ENCODE assay signal across 17 cellular contexts in genomic region chr19:40507892-40508291, GRCh38. TPM values are rescaled to one million over a fixed set of nuclear protein-coding genes. Genes with fewer than 3 reads are reported as not detected.
DNase-seq lines count a peak whose midpoint lies in the region; ATAC-seq, FAIRE-seq and TF ChIP-seq lines count a peak whose summit lies in the region.
"Had no signal": no experiment of that assay in that cellular context is flagged by ENCODE, and none has a peak within 500 bp of the region (broad histone marks: within the 10 kb centered on the region; RNA-seq: fewer than 3 reads in every experiment).

No MANE protein-coding gene starts in this region.

- H3K36me3 ChIP-seq in GM23338 (ENCODE audit: insufficient read depth), result no peaks in the 10 kb centered on the region
- H3K36me3 ChIP-seq in K562 (ENCODE audit: control insufficient read depth, insufficient read depth, low read length), result no peaks in the 10 kb centered on the region
- H3K36me3 ChIP-seq in mesendoderm (ENCODE audit: control insufficient read depth, insufficient read depth, low read length), result no peaks in the 10 kb centered on the region
- H3K36me3 ChIP-seq: BLaER1 had no signal

- POLR2A ChIA-PET in K562 (lab: Yijun Ruan, JAX), result interaction anchor here (1.9 kb wide), 1 partner anchor 9 kb away, joined by 5 read pairs; no protein-coding TSS in a partner anchor

- H3K9ac ChIP-seq in K562 (ENCODE audit: insufficient read depth in 1 of 2, low read depth in 2 of 2, low read length in 2 of 2), result no peak overlapping the region
- no peak overlapping the region for H3K9ac ChIP-seq in mesendoderm (ENCODE audit: low read length)
- H3K9ac ChIP-seq: BLaER1 had no signal

- CTCF ChIA-PET in K562 (lab: Yijun Ruan, JAX; ENCODE audit: low intra/inter-chr PET ratio), result no interaction called here

- H4K20me1 ChIP-seq in GM23338 (replicated peaks; ENCODE audit: insufficient read depth) (no peaks in the 10 kb centered on the region), K562 (replicated peaks; ENCODE audit: control insufficient read depth, insufficient read depth, low read length) (no peaks in the 10 kb centered on the region)
- H4K20me1 ChIP-seq: BLaER1 had no signal

- DNase-seq in GM23338 (ENCODE audit: low spot score) (peak; percentile 37), OCI-M1 (lab: John Stamatoyannopoulos, UW) (peak; percentile 31), K562 (ENCODE audit: extremely low read depth in 1 of 4, low spot score in 3 of 4) (peak in 3 of 4 experiments; percentile 32 to 48 (median 34)), mesendoderm (peak; percentile 34), activated gamma-delta T cell treated with Interleukin-2 at 50 U/mL for 16 hours (no peak)
- DNase-seq: 8988T; Calu3; CD8-positive, alpha-beta T cell; DMS79 treated with DMSO at 0.1 percent for 48 hours; Kasumi-1 had no signal

- no peak overlapping the region for H3K23ac ChIP-seq in mesendoderm (ENCODE audit: low read length)

- no peak overlapping the region for H3K27ac Mint-ChIP-seq in GM23338
- H3K27ac Mint-ChIP-seq: CD8-positive, alpha-beta T cell had no signal

- H2BK15ac ChIP-seq in mesendoderm (replicated peaks; ENCODE audit: low read depth), result no peak overlapping the region

- no peaks in the 10 kb centered on the region for H3K9me1 ChIP-seq in K562 (ENCODE audit: control insufficient read depth, insufficient read depth, low read length)

- H3K27ac ChIP-seq in GM23338 (ENCODE audit: low read depth) (no peak overlapping the region), K562 (ENCODE audit: extremely low read depth, low read depth, low read length) (no peak overlapping the region), mesendoderm (ENCODE audit: low read depth, low read length) (no peak overlapping the region)
- H3K27ac ChIP-seq: BLaER1 had no signal

- WGBS in K562 (ENCODE audit: insufficient coverage, low coverage, missing lambda C conversion rate), result 22% methylated on average over 2 of the region's 2 CpGs
- WGBS in mesendoderm (ENCODE audit: extremely low coverage, insufficient coverage, low lambda C conversion rate), result no CpG with 5 or more reads among the region's 2 CpGs

- H3K79me2 ChIP-seq in GM23338 (replicated peaks; ENCODE audit: insufficient read depth) (no peaks in the 10 kb centered on the region), K562 (ENCODE audit: control insufficient read depth, insufficient read depth, low read length) (no peaks in the 10 kb centered on the region), mesendoderm (ENCODE audit: control insufficient read depth, insufficient read depth, low read length) (no peaks in the 10 kb centered on the region)

- H3K9me3 Mint-ChIP-seq in GM23338, result peaks cover 7% of the 10 kb centered on the region
- H3K9me3 Mint-ChIP-seq: CD8-positive, alpha-beta T cell had no signal

- H4K8ac ChIP-seq in mesendoderm (ENCODE audit: low read depth, low read length), result no peak overlapping the region

- no peak overlapping the region for H3K4ac ChIP-seq in mesendoderm (ENCODE audit: low read depth, low read length)

- H3K9me2 ChIP-seq in GM23338 (ENCODE audit: insufficient read depth), result no peaks in the 10 kb centered on the region

- H2AFZ ChIP-seq in GM23338, result peak overlapping the region; percentile 56; the same call in 1 of the 2 replicates
- no peak overlapping the region for H2AFZ ChIP-seq in K562 (ENCODE audit: low read depth, low read length)

- H3K79me1 ChIP-seq in mesendoderm (ENCODE audit: low read length), result no peaks in the 10 kb centered on the region

- TF ChIP-seq RAD21 in K562 (CRISPR knock-in tag; conservative IDR thresholded peaks at IDR 0.05 in 1 of 2, IDR thresholded peaks at IDR 0.05 in 1 of 2), result no peak

- no peak overlapping the region for H2BK120ac ChIP-seq in mesendoderm (ENCODE audit: low read depth, low read length)

- H3K9me3 ChIP-seq in K562 (replicated peaks; ENCODE audit: control insufficient read depth, insufficient read depth, low read depth, low read length), result no peaks in the 10 kb centered on the region

- H3K4me1 Mint-ChIP-seq in GM23338, result no peaks in the 10 kb centered on the region; the same call in 2 of the 3 replicates

- peaks cover 41% of the 10 kb centered on the region for H3K27me3 ChIP-seq in GM23338 (ENCODE audit: insufficient read depth)
- H3K27me3 ChIP-seq in K562 (ENCODE audit: control insufficient read depth in 2 of 2, insufficient read depth in 2 of 2, low read length in 2 of 2), result peaks cover 0 to 8% of the 10 kb centered on the region in 2 experiments; a peak in 2 of 5 replicates
- H3K27me3 ChIP-seq in mesendoderm (ENCODE audit: insufficient read depth, low read length, poor library complexity), result peaks cover 10% of the 10 kb centered on the region
- H3K27me3 ChIP-seq: BLaER1 had no signal

- intact Hi-C loops in K562 (cut with micrococcal nuclease), result no loop called here

- H2BK5ac ChIP-seq in mesendoderm (ENCODE audit: low read length), result no peak overlapping the region

- FAIRE-seq in K562 (lab: Jason Lieb, UNC), result peak; percentile 40
- FAIRE-seq: GM12891, GM19239 had no signal

- no peak overlapping the region for H4K5ac ChIP-seq in mesendoderm (ENCODE audit: low read length)

- H3K4me2 ChIP-seq in GM23338 (no peak overlapping the region), K562 (ENCODE audit: insufficient read depth, low read length) (no peak overlapping the region), mesendoderm (ENCODE audit: low read length) (no peak overlapping the region)
- H3K4me2 ChIP-seq: BLaER1 had no signal

- H3K4me3 ChIP-seq in GM23338 (no peak overlapping the region), K562 (no peak overlapping the region), mesendoderm (ENCODE audit: low read length) (no peak overlapping the region)
- H3K4me3 ChIP-seq: BLaER1 had no signal

- no peak overlapping the region for H2AK5ac ChIP-seq in mesendoderm (ENCODE audit: low read length)

- TF ChIP-seq CTCF in GM23338 (conservative IDR thresholded peaks at IDR 0.05; ENCODE audit: low read depth in 2 of 2) (no peak), K562 (IDR thresholded peaks at IDR 0.05 in 2 of 3, conservative IDR thresholded peaks at IDR 0.05 in 1 of 3; ENCODE audit: insufficient read depth in 2 of 3, low read depth in 1 of 3, low read length in 3 of 3) (no peak)

- H3K18ac ChIP-seq in mesendoderm (ENCODE audit: low read length), result no peak overlapping the region

- no peaks in the 10 kb centered on the region for H3K36me3 Mint-ChIP-seq in GM23338 (ENCODE audit: low read depth)
- H3K36me3 Mint-ChIP-seq: CD8-positive, alpha-beta T cell had no signal

- H3K27me3 Mint-ChIP-seq in GM23338 (ENCODE audit: insufficient read depth, low read depth, poor library complexity), result peaks cover 46% of the 10 kb centered on the region

- ATAC-seq in GM23338 (no peak), K562 (peak; percentile 78), GM21576 (IDR thresholded peaks at IDR 0.05; ENCODE audit: unreplicated experiment) (no peak), GM21528 (IDR thresholded peaks at IDR 0.05; ENCODE audit: low FRiP score, unreplicated experiment) (no peak), HG02938 (IDR thresholded peaks at IDR 0.05; ENCODE audit: unreplicated experiment) (no peak)
- ATAC-seq: CD8-positive, alpha-beta T cell; HCT116 had no signal

- no peak for TF ChIP-seq POLR2A in K562 (conservative IDR thresholded peaks at IDR 0.05)

- in situ Hi-C loops in K562 (cut with MboI), result no loop called here

- no peak for TF ChIP-seq EP300 in K562 (IDR thresholded peaks at IDR 0.05; ENCODE audit: low read length)

- no peak overlapping the region for H3K56ac ChIP-seq in mesendoderm (ENCODE audit: low read length)

- H3K4me1 ChIP-seq in GM23338 (ENCODE audit: insufficient read depth) (no peaks in the 10 kb centered on the region), K562 (replicated peaks in 1 of 2; ENCODE audit: control insufficient read depth in 2 of 2, insufficient read depth in 2 of 2, low read length in 2 of 2) (peaks cover 6 to 21% of the 10 kb centered on the region in 2 experiments; a peak in 3 of 5 replicates), mesendoderm (ENCODE audit: control insufficient read depth, low read depth, low read length) (no peaks in the 10 kb centered on the region)

- no TSS peak for BruUV-seq in K562 (replicated peaks; lab: Mats Ljungman, UMichigan)

- no peak overlapping the region for H3K4me3 Mint-ChIP-seq in GM23338
- H3K4me3 Mint-ChIP-seq: CD8-positive, alpha-beta T cell had no signal

- peaks cover 6% of the 10 kb centered on the region; the same call in 1 of the 2 replicates for H3F3A ChIP-seq in GM23338 (replicated peaks; ENCODE audit: low read depth)

RNA-seq across cellular contexts. Expression of gene SPTBN4, which starts 41.1 kb away (rescaled TPM):
- total RNA-seq in GM23338 (2014; rRNA removed; shearing (Covaris generic)), result 2.3 and 4.5 TPM in 2 replicates
- polyA plus RNA-seq in GM23338 (2016; fragmentation: Nextera tagmentation; extraction: Ambion mirVana), result 1.6 and 2.2 TPM in 2 replicates
- 5.7 and 11.0 TPM in 2 replicates for total RNA-seq in K562 (2011; cell fraction: chromatin; rRNA removed; ENCODE audit: low replicate concordance)
- total RNA-seq in K562 (2011; cell fraction: nucleolus; rRNA removed), result 3.8 and 4.5 TPM in 2 replicates
- total RNA-seq in K562 (2011; cell fraction: nucleoplasm; rRNA removed), result 5.3 and 6.9 TPM in 2 replicates
- 0.86 and 2.0 TPM in 2 replicates for total RNA-seq in K562 (2014; rRNA removed)
- total RNA-seq in K562 (2014; rRNA removed; fragmentation: Illumina TruSeq; extraction: Trizol), result 0.16 and 0.47 TPM in 2 replicates
- total RNA-seq in K562 (2015; rRNA removed; fragmentation: Illumina TruSeq; extraction: Trizol), result 0.83 and 1.3 TPM in 2 replicates
- 1.5 and 1.6 TPM in 2 replicates for total RNA-seq in K562 (2021)
- 1.2 and 1.3 TPM in 2 replicates for polyA plus RNA-seq in K562 (2011; rRNA removed)
- polyA plus RNA-seq in K562 (2011; cell fraction: cytosol; rRNA removed), result 0.94 and 1.8 TPM in 2 replicates
- polyA plus RNA-seq in K562 (2011; cell fraction: nucleus; rRNA removed), result 2.6 and 3.5 TPM in 2 replicates
- 1.7 and 1.9 TPM in 2 replicates for polyA plus RNA-seq in K562 (2012)
- polyA plus RNA-seq in K562 (2014; fragmentation: Illumina TruSeq; extraction: Trizol), result 0.51 and 0.70 TPM in 2 replicates
- under 1 TPM; 0.01 to 0.10 TPM for polyA plus RNA-seq in K562 (2014; fragmentation: Nextera tagmentation; extraction: Ambion mirVana)
- 1.2 and 1.3 TPM in 2 replicates for polyA plus RNA-seq in K562 (2014; rRNA removed)
- 1.1 and 1.5 TPM in 2 replicates for polyA minus RNA-seq in K562 (2011; rRNA and poly(A)+ RNA removed)
- 0.38 and 0.46 TPM in 2 replicates for polyA minus RNA-seq in K562 (2011; cell fraction: cytosol; rRNA and poly(A)+ RNA removed)
- polyA minus RNA-seq in K562 (2011; cell fraction: nucleus; rRNA and poly(A)+ RNA removed), result 0.81 and 1.4 TPM in 2 replicates
- polyA plus RNA-seq in mesendoderm (2013, experiment 1 of 2), result 0.25 TPM
- 0.22 TPM for polyA plus RNA-seq in mesendoderm (2013, experiment 2 of 2)

RNA-seq across cellular contexts. Expression of gene BLVRB, which starts 42.3 kb away (rescaled TPM):
- 51.7 and 53.7 TPM in 2 replicates for total RNA-seq in GM23338 (2014; rRNA removed; shearing (Covaris generic))
- 43.7 and 45.6 TPM in 2 replicates for polyA plus RNA-seq in GM23338 (2016; fragmentation: Nextera tagmentation; extraction: Ambion mirVana)
- total RNA-seq in K562 (2011; cell fraction: chromatin; rRNA removed; ENCODE audit: low replicate concordance), result 26.9 and 65.0 TPM in 2 replicates
- 107 and 125 TPM in 2 replicates for total RNA-seq in K562 (2011; cell fraction: nucleolus; rRNA removed)
- total RNA-seq in K562 (2011; cell fraction: nucleoplasm; rRNA removed), result 74.7 and 75.7 TPM in 2 replicates
- 749 and 813 TPM in 2 replicates for total RNA-seq in K562 (2014; rRNA removed)
- 110 and 229 TPM in 2 replicates for total RNA-seq in K562 (2014; rRNA removed; fragmentation: Illumina TruSeq; extraction: Trizol)
- total RNA-seq in K562 (2015; rRNA removed; fragmentation: Illumina TruSeq; extraction: Trizol), result 331 and 332 TPM in 2 replicates
- total RNA-seq in K562 (2021), result 457 and 476 TPM in 2 replicates
- 368 and 461 TPM in 2 replicates for polyA plus RNA-seq in K562 (2011; rRNA removed)
- polyA plus RNA-seq in K562 (2011; cell fraction: cytosol; rRNA removed), result 836 and 2,229 TPM in 2 replicates
- polyA plus RNA-seq in K562 (2011; cell fraction: nucleus; rRNA removed), result 252 and 288 TPM in 2 replicates
- 416 and 585 TPM in 2 replicates for polyA plus RNA-seq in K562 (2012)
- 260 and 428 TPM in 2 replicates for polyA plus RNA-seq in K562 (2014; fragmentation: Illumina TruSeq; extraction: Trizol)
- 100 to 1,000 TPM in 1 of 2 experiments, 10 to 100 TPM in 1; 81.1 to 184 TPM for polyA plus RNA-seq in K562 (2014; fragmentation: Nextera tagmentation; extraction: Ambion mirVana)
- 634 and 677 TPM in 2 replicates for polyA plus RNA-seq in K562 (2014; rRNA removed)
- 85.4 and 138 TPM in 2 replicates for polyA minus RNA-seq in K562 (2011; rRNA and poly(A)+ RNA removed)
- polyA minus RNA-seq in K562 (2011; cell fraction: cytosol; rRNA and poly(A)+ RNA removed), result 198 and 225 TPM in 2 replicates
- 34.6 and 38.7 TPM in 2 replicates for polyA minus RNA-seq in K562 (2011; cell fraction: nucleus; rRNA and poly(A)+ RNA removed)
- 19.8 TPM for polyA plus RNA-seq in mesendoderm (2013, experiment 1 of 2)
- polyA plus RNA-seq in mesendoderm (2013, experiment 2 of 2), result 20.7 TPM
